ENCODE assay signal across 1 cellular context in the genomic region with DNA sequence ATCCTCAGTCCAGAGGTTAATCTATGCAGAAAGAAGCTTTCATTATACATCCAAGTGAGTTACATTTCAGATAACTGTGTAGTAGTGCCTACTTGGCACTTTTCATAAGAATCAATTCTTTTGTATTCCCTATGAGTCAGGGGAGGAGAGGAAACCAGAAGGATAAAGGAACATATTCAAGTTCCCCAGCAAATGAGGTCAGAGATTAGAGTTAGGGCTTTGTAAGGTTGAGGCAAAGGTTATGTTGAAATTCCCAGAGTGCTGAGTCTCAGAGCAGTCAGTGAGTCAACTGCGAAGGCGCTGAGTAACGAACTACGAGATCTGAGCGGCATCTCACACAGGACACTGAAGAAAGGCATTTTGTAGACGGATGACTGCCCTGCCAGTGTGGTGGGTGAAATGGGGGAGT.
TF ChIP-seq lines count a peak whose summit lies in the region.

No MANE protein-coding gene starts in this region.

TF ChIP-seq in A549, 52 proteins besides CTCF, POLR2A, EP300 and RAD21 (continued from another document):
- TF ChIP-seq ZSCAN20 (CRISPR knock-in tag; IDR thresholded peaks at IDR 0.05), result no peak
- TF ChIP-seq FOSB (CRISPR knock-in tag; IDR thresholded peaks at IDR 0.05), result no peak
- no peak for TF ChIP-seq SMC3 (IDR thresholded peaks at IDR 0.05)
- no peak for TF ChIP-seq EHF (CRISPR knock-in tag; IDR thresholded peaks at IDR 0.05)
- no peak for TF ChIP-seq SREBF2 (IDR thresholded peaks at IDR 0.05)
- TF ChIP-seq HOXB13 (CRISPR knock-in tag; IDR thresholded peaks at IDR 0.05; ENCODE audit: low read depth), result no peak
- no peak for TF ChIP-seq TFCP2L1 (CRISPR knock-in tag; IDR thresholded peaks at IDR 0.05)
- peak; percentile 97 for TF ChIP-seq MAFK (IDR thresholded peaks at IDR 0.05; ENCODE audit: partially characterized antibody)
- TF ChIP-seq HEYL (CRISPR knock-in tag; IDR thresholded peaks at IDR 0.05), result no peak
- no peak for TF ChIP-seq CBX2 (IDR thresholded peaks at IDR 0.05; ENCODE audit: borderline replicate concordance, low read depth)
- no peak for TF ChIP-seq CHD4 (IDR thresholded peaks at IDR 0.05; ENCODE audit: borderline replicate concordance)
- TF ChIP-seq ZFP36 (IDR thresholded peaks at IDR 0.05; ENCODE audit: borderline replicate concordance, partially characterized antibody), result no peak
- TF ChIP-seq HOXA7 (CRISPR knock-in tag; IDR thresholded peaks at IDR 0.05), result no peak
- no peak for TF ChIP-seq ZC3H11A (IDR thresholded peaks at IDR 0.05)
- TF ChIP-seq, protein P1, sequence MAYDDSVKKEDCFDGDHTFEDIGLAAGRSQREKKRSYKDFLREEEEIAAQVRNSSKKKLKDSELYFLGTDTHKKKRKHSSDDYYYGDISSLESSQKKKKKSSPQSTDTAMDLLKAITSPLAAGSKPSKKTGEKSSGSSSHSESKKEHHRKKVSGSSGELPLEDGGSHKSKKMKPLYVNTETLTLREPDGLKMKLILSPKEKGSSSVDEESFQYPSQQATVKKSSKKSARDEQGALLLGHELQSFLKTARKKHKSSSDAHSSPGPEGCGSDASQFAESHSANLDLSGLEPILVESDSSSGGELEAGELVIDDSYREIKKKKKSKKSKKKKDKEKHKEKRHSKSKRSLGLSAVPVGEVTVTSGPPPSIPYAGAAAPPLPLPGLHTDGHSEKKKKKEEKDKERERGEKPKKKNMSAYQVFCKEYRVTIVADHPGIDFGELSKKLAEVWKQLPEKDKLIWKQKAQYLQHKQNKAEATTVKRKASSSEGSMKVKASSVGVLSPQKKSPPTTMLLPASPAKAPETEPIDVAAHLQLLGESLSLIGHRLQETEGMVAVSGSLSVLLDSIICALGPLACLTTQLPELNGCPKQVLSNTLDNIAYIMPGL (CRISPR knock-in tag; IDR thresholded peaks at IDR 0.05; ENCODE audit: borderline replicate concordance), result no peak
- TF ChIP-seq, protein P2, sequence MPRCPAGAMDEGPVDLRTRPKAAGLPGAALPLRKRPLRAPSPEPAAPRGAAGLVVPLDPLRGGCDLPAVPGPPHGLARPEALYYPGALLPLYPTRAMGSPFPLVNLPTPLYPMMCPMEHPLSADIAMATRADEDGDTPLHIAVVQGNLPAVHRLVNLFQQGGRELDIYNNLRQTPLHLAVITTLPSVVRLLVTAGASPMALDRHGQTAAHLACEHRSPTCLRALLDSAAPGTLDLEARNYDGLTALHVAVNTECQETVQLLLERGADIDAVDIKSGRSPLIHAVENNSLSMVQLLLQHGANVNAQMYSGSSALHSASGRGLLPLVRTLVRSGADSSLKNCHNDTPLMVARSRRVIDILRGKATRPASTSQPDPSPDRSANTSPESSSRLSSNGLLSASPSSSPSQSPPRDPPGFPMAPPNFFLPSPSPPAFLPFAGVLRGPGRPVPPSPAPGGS (IDR thresholded peaks at IDR 0.05), result no peak
- no peak for TF ChIP-seq NR3C1 (IDR thresholded peaks at IDR 0.05)
- no peak for TF ChIP-seq BHLHE40 (IDR thresholded peaks at IDR 0.05; ENCODE audit: low read depth, low read length)
- TF ChIP-seq, protein P3, sequence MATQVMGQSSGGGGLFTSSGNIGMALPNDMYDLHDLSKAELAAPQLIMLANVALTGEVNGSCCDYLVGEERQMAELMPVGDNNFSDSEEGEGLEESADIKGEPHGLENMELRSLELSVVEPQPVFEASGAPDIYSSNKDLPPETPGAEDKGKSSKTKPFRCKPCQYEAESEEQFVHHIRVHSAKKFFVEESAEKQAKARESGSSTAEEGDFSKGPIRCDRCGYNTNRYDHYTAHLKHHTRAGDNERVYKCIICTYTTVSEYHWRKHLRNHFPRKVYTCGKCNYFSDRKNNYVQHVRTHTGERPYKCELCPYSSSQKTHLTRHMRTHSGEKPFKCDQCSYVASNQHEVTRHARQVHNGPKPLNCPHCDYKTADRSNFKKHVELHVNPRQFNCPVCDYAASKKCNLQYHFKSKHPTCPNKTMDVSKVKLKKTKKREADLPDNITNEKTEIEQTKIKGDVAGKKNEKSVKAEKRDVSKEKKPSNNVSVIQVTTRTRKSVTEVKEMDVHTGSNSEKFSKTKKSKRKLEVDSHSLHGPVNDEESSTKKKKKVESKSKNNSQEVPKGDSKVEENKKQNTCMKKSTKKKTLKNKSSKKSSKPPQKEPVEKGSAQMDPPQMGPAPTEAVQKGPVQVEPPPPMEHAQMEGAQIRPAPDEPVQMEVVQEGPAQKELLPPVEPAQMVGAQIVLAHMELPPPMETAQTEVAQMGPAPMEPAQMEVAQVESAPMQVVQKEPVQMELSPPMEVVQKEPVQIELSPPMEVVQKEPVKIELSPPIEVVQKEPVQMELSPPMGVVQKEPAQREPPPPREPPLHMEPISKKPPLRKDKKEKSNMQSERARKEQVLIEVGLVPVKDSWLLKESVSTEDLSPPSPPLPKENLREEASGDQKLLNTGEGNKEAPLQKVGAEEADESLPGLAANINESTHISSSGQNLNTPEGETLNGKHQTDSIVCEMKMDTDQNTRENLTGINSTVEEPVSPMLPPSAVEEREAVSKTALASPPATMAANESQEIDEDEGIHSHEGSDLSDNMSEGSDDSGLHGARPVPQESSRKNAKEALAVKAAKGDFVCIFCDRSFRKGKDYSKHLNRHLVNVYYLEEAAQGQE (IDR thresholded peaks at IDR 0.05), result no peak
- peak; percentile 55; the same call in 1 of the 2 replicates for TF ChIP-seq JUNB (IDR thresholded peaks at IDR 0.05)
- no peak for TF ChIP-seq MYC (IDR thresholded peaks at IDR 0.05; ENCODE audit: borderline replicate concordance, low read length)
- TF ChIP-seq CEBPB (IDR thresholded peaks at IDR 0.05), result peak; percentile 14 to 75; a peak in 2 of 4 replicates
- no peak for TF ChIP-seq RCOR1 (IDR thresholded peaks at IDR 0.05; ENCODE audit: low read depth, low read length)
- TF ChIP-seq, protein P4, sequence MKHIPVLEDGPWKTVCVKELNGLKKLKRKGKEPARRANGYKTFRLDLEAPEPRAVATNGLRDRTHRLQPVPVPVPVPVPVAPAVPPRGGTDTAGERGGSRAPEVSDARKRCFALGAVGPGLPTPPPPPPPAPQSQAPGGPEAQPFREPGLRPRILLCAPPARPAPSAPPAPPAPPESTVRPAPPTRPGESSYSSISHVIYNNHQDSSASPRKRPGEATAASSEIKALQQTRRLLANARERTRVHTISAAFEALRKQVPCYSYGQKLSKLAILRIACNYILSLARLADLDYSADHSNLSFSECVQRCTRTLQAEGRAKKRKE (CRISPR knock-in tag; IDR thresholded peaks at IDR 0.05; ENCODE audit: low read depth), result no peak
- peak; percentile 35 to 56; a peak in 1 of 5 replicates for TF ChIP-seq JUN (IDR thresholded peaks at IDR 0.05)
